ENCODE assay signal across 13 cellular contexts in the genomic region with DNA sequence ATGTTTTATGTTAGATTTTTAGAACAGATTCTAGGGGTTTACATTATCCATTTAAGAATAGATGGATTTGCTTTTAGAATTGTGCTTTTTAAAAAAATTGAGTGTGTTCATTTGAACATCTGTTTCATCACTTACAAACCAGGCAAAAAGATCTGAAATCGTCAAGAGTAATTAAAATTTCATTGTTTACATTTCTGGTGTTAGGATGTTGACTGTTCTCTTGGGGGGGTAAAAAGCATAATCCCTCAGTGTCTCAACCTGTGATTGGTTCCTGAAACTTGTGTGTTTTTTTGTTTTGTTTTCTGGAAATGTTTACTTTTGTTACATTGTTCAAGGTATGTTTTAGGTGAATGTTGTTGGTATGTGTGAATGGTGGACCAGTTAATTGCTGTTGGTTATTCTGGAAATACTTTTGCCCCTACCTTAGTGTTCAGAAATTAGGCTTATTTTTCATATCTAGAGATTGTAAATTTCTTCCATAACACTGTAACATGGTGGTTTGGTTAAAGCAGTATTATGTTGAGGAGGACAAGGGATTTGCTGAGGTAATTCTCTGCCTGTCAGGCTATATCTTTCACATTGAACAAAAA. TPM values are rescaled to one million over a fixed set of nuclear protein-coding genes. Genes with fewer than 3 reads are reported as not detected.
A peak's percentile ranks its signal among the peaks of the same experiment; 100 is the strongest.
DNase-seq lines count a peak whose midpoint lies in the region; ATAC-seq, FAIRE-seq and TF ChIP-seq lines count a peak whose summit lies in the region.
"Had no signal": no experiment of that assay in that cellular context is flagged by ENCODE, and none has a peak within 500 bp of the region (broad histone marks: within the 10 kb centered on the region; RNA-seq: fewer than 3 reads in every experiment).

No MANE protein-coding gene starts in this region.

- H4K20me1 ChIP-seq in H9 (ENCODE audit: control insufficient read depth, insufficient read depth, insufficient read length), result no peaks in the 10 kb centered on the region

- H2AK5ac ChIP-seq in H9 (ENCODE audit: insufficient read length, low read length), result no peak overlapping the region

- H3K18ac ChIP-seq in H9 (ENCODE audit: insufficient read length, low read depth, low read length), result no peak overlapping the region

- H4K5ac ChIP-seq in H9 (ENCODE audit: insufficient read length, low read depth, low read length), result no peak overlapping the region

- no peak overlapping the region for H2BK12ac ChIP-seq in H9 (ENCODE audit: insufficient read length, low read depth, low read length)

- peaks cover 82% of the 10 kb centered on the region for H3K36me3 Mint-ChIP-seq in activated T-helper 2 cell treated with anti-CD3 and anti-CD28 coated beads, Interferon-gamma antibody, Interleukin-2, Interleukin-4, amounts not matched to agents 10 μg/mL and 5 μg/mL and 100 μg/mL, durations not matched to agents 14 hours and 24 hours and 36 hours (ENCODE audit: low read depth)
- H3K36me3 Mint-ChIP-seq in H9 (ENCODE audit: insufficient read depth in 1 of 3, low read depth in 3 of 3), result peaks cover 45 to 73% (median 65%) of the 10 kb centered on the region in 3 experiments

- 11 to 13% methylated on average over 1 of the region's 1 CpG for WGBS in pancreas, 2 donors
- WGBS in H9 (ENCODE audit: extremely low coverage, insufficient read length, low lambda C conversion rate), result no CpG with 5 or more reads among the region's 1 CpG

- H3K9me3 ChIP-seq in left ventricle myocardium inferior (replicated peaks) (no peaks in the 10 kb centered on the region), kidney (ENCODE audit: control insufficient read depth in 1 of 2, low read length in 2 of 2) (no peaks in the 10 kb centered on the region), upper lobe of right lung (no peaks in the 10 kb centered on the region), uterus (no peaks in the 10 kb centered on the region), pancreas (no peaks in the 10 kb centered on the region), H9 (ENCODE audit: control insufficient read depth, low read depth, low read length) (no peaks in the 10 kb centered on the region)
- H3K9me3 ChIP-seq: SJSA1 had no signal

- peaks cover 83% of the 10 kb centered on the region for H3K4me1 ChIP-seq in left ventricle myocardium inferior
- H3K4me1 ChIP-seq in kidney (ENCODE audit: control insufficient read depth in 1 of 2, insufficient read depth in 1 of 2, low read depth in 1 of 2, low read length in 2 of 2), result peaks cover 3 to 8% of the 10 kb centered on the region in 2 donors
- peaks cover 28% of the 10 kb centered on the region for H3K4me1 ChIP-seq in upper lobe of right lung
- peaks cover 0 to 3% of the 10 kb centered on the region in 2 donors for H3K4me1 ChIP-seq in uterus
- peaks cover 0 to 32% (median 23%) of the 10 kb centered on the region in 3 donors for H3K4me1 ChIP-seq in pancreas
- H3K4me1 ChIP-seq in H9 (ENCODE audit: insufficient read depth, low read length), result peaks cover 2% of the 10 kb centered on the region; the same call in 1 of the 2 replicates

- peaks cover 2% of the 10 kb centered on the region for H3K23me2 ChIP-seq in H9 (ENCODE audit: insufficient read length, low read depth, low read length, poor library complexity, severe bottlenecking)

- H3K79me1 ChIP-seq in H9 (ENCODE audit: insufficient read depth, low read depth, low read length, poor library complexity, severe bottlenecking), result no peaks in the 10 kb centered on the region

- H3K36me3 ChIP-seq in left ventricle myocardium inferior (peaks cover 29% of the 10 kb centered on the region), kidney (ENCODE audit: control insufficient read depth in 1 of 2, insufficient read depth in 2 of 2, low read length in 2 of 2) (peaks cover 4 to 19% of the 10 kb centered on the region in 2 donors), upper lobe of right lung (peaks cover 32% of the 10 kb centered on the region), uterus (no peaks in the 10 kb centered on the region), pancreas (peaks cover 0 to 26% (median 18%) of the 10 kb centered on the region in 3 donors)

- H3K9me3 Mint-ChIP-seq in activated T-helper 2 cell treated with anti-CD3 and anti-CD28 coated beads, Interferon-gamma antibody, Interleukin-2, Interleukin-4, amounts not matched to agents 10 μg/mL and 5 μg/mL and 100 μg/mL, durations not matched to agents 14 hours and 24 hours and 36 hours, result no peaks in the 10 kb centered on the region
- H3K9me3 Mint-ChIP-seq in H9, result peaks cover 2 to 5% of the 10 kb centered on the region in 2 experiments; a peak in 4 of 5 replicates

- no peak overlapping the region for H3K14ac ChIP-seq in H9 (ENCODE audit: insufficient read depth, low read length)

- no peak overlapping the region for H2BK120ac ChIP-seq in H9 (ENCODE audit: low read depth, low read length, poor library complexity, severe bottlenecking)

- H2BK15ac ChIP-seq in H9 (ENCODE audit: low read depth, low read length), result no peak overlapping the region

- FAIRE-seq in kidney (lab: Jason Lieb, UNC), result no peak
- FAIRE-seq in pancreas (lab: Jason Lieb, UNC), result no peak
- FAIRE-seq: H1 had no signal

- no peak overlapping the region for H3K56ac ChIP-seq in H9 (ENCODE audit: insufficient read length, low read depth, low read length)

- H3K4me3 ChIP-seq in left ventricle myocardium inferior (peak overlapping the region; percentile 91), kidney (ENCODE audit: low read length in 2 of 2) (peak overlapping the region; percentile 7 to 14), upper lobe of right lung (peak overlapping the region; percentile 1), uterus (no peak overlapping the region), pancreas (no peak overlapping the region)
- H3K4me3 ChIP-seq: SJSA1 had no signal

- no peak overlapping the region for H4K8ac ChIP-seq in H9 (replicated peaks; ENCODE audit: insufficient read length, low read depth, low read length)

- no peak overlapping the region for H3K23ac ChIP-seq in H9 (ENCODE audit: insufficient read length, low read depth, low read length)

- H3K9ac ChIP-seq in kidney (ENCODE audit: low read length in 2 of 2), result no peak overlapping the region
- H3K9ac ChIP-seq in H9 (ENCODE audit: extremely low read depth, insufficient read length, low read length), result no peak overlapping the region

- peaks cover 40% of the 10 kb centered on the region for H3K79me2 ChIP-seq in H9 (ENCODE audit: insufficient read depth, low read length)

- H4K91ac ChIP-seq in H9 (ENCODE audit: insufficient read length, low read depth, low read length), result no peak overlapping the region

- ATAC-seq in left ventricle myocardium superior (no peak), upper lobe of right lung (no peak), pancreas (no peak)

- no peaks in the 10 kb centered on the region for H3K27me3 ChIP-seq in left ventricle myocardium inferior (ENCODE audit: low read depth)
- H3K27me3 ChIP-seq in upper lobe of right lung, result no peaks in the 10 kb centered on the region
- no peaks in the 10 kb centered on the region for H3K27me3 ChIP-seq in uterus
- H3K27me3 ChIP-seq in pancreas, result no peaks in the 10 kb centered on the region
- no peaks in the 10 kb centered on the region for H3K27me3 ChIP-seq in H9 (ENCODE audit: insufficient read depth, low read length)
- H3K27me3 ChIP-seq: SJSA1 had no signal

- H2BK5ac ChIP-seq in H9 (ENCODE audit: insufficient read length, low read length), result no peak overlapping the region

- peak overlapping the region; percentile 22 for H3K27ac Mint-ChIP-seq in activated T-helper 2 cell treated with anti-CD3 and anti-CD28 coated beads, Interferon-gamma antibody, Interleukin-2, Interleukin-4, amounts not matched to agents 10 μg/mL and 5 μg/mL and 100 μg/mL, durations not matched to agents 14 hours and 24 hours and 36 hours
- peak overlapping the region in 1 of 3 experiments; percentile 81; a peak in 2 of 7 replicates for H3K27ac Mint-ChIP-seq in H9

- H3T11ph ChIP-seq in H9 (ENCODE audit: low read length), result no peak overlapping the region

- intact Hi-C loops in left ventricle myocardium inferior (cut with micrococcal nuclease) (no loop called here), left ventricle myocardium superior (cut with micrococcal nuclease) (no loop called here), kidney (cut with DNase I) (no loop called here), upper lobe of right lung (cut with DNase I) (no loop called here), uterus (cut with DNase I; ENCODE audit: low total_unique reads) (no loop called here), pancreas (cut with DNase I) (no loop called here)
- intact Hi-C loops in activated T-helper 2 cell treated with anti-CD3 and anti-CD28 coated beads, Interferon-gamma antibody, Interleukin-2, Interleukin-4, amounts not matched to agents 10 μg/mL and 5 μg/mL and 100 μg/mL, durations not matched to agents 14 hours and 24 hours and 36 hours (cut with micrococcal nuclease), result loop anchor here (1.0 kb wide), 1 partner anchor 11 kb away; no protein-coding TSS in a partner anchor

- TF ChIP-seq CTCF in left ventricle myocardium inferior (IDR thresholded peaks at IDR 0.05; ENCODE audit: borderline replicate concordance), result no peak
- TF ChIP-seq CTCF in kidney (IDR thresholded peaks at IDR 0.05; ENCODE audit: borderline replicate concordance, extremely low read depth, insufficient read depth), result no peak
- TF ChIP-seq CTCF in upper lobe of right lung (IDR thresholded peaks at IDR 0.05), result no peak
- TF ChIP-seq CTCF in uterus (IDR thresholded peaks at IDR 0.05), result no peak
- no peak for TF ChIP-seq CTCF in pancreas (IDR thresholded peaks at IDR 0.05)
- TF ChIP-seq CTCF in H9 (conservative IDR thresholded peaks at IDR 0.05), result no peak

- H3K27ac ChIP-seq in left ventricle myocardium inferior (replicated peaks) (peak overlapping the region; percentile 99), kidney (ENCODE audit: low read depth in 2 of 2, low read length in 2 of 2) (peak overlapping the region in 1 of 2 donors; percentile 18), upper lobe of right lung (no peak overlapping the region), uterus (peak overlapping the region in 1 of 2 donors; percentile 99), pancreas (peak overlapping the region in 2 of 4 donors; percentile 27 to 100), H9 (ENCODE audit: insufficient read length, low read depth, low read length) (no peak overlapping the region)
- H3K27ac ChIP-seq: HL-60, SJSA1 had no signal

- H2BK20ac ChIP-seq in H9 (ENCODE audit: low read depth, low read length, poor library complexity, severe bottlenecking), result no peak overlapping the region

- H3K4me3 Mint-ChIP-seq in activated T-helper 2 cell treated with anti-CD3 and anti-CD28 coated beads, Interferon-gamma antibody, Interleukin-2, Interleukin-4, amounts not matched to agents 10 μg/mL and 5 μg/mL and 100 μg/mL, durations not matched to agents 14 hours and 24 hours and 36 hours (ENCODE audit: low read depth), result peak overlapping the region; percentile 64
- H3K4me3 Mint-ChIP-seq in H9, result peak overlapping the region in 1 of 2 experiments; percentile 28; a peak in 1 of 5 replicates

- no peak overlapping the region for H3K4ac ChIP-seq in H9 (ENCODE audit: low read depth, low read length)

- H3K27me3 Mint-ChIP-seq in activated T-helper 2 cell treated with anti-CD3 and anti-CD28 coated beads, Interferon-gamma antibody, Interleukin-2, Interleukin-4, amounts not matched to agents 10 μg/mL and 5 μg/mL and 100 μg/mL, durations not matched to agents 14 hours and 24 hours and 36 hours (ENCODE audit: low read depth), result no peaks in the 10 kb centered on the region
- H3K27me3 Mint-ChIP-seq in H9 (ENCODE audit: low read depth), result no peaks in the 10 kb centered on the region

- no peak for TF ChIP-seq POLR2A in uterus (IDR thresholded peaks at IDR 0.05)

- H3K4me1 Mint-ChIP-seq in activated T-helper 2 cell treated with anti-CD3 and anti-CD28 coated beads, Interferon-gamma antibody, Interleukin-2, Interleukin-4, amounts not matched to agents 10 μg/mL and 5 μg/mL and 100 μg/mL, durations not matched to agents 14 hours and 24 hours and 36 hours (ENCODE audit: low read depth), result peaks cover 42% of the 10 kb centered on the region
- H3K4me1 Mint-ChIP-seq in H9, result peaks cover 26 to 27% of the 10 kb centered on the region in 2 experiments

- no peak overlapping the region for H3K4me2 ChIP-seq in H9 (ENCODE audit: insufficient read depth, insufficient read length, low read length)

- no peak overlapping the region for H2AFZ ChIP-seq in H9 (ENCODE audit: low read length)

- no peak for DNase-seq in left ventricle myocardium inferior
- no peak for DNase-seq in left ventricle myocardium superior
- no peak for DNase-seq in activated T-helper 2 cell treated with anti-CD3 and anti-CD28 coated beads, Interferon-gamma antibody, Interleukin-2, Interleukin-4, amounts not matched to agents 10 μg/mL and 5 μg/mL and 100 μg/mL, durations not matched to agents 14 hours and 24 hours and 36 hours (ENCODE audit: low spot score)
- no peak for DNase-seq in kidney
- no peak for DNase-seq in upper lobe of right lung
- no peak for DNase-seq in uterus
- no peak for DNase-seq in pancreas
- DNase-seq in H9, result no peak
- DNase-seq: dermis blood vessel endothelial cell, NCI-H187 had no signal

RNA-seq across cellular contexts. Expression of a gene that starts 4.8 kb away (rescaled TPM):
- 25.8 TPM for total RNA-seq in left ventricle myocardium inferior
- total RNA-seq in left ventricle myocardium superior, result 27.7 TPM
- total RNA-seq in activated T-helper 2 cell treated with anti-CD3 and anti-CD28 coated beads, Interferon-gamma antibody, Interleukin-2, Interleukin-4, amounts not matched to agents 10 μg/mL and 5 μg/mL and 100 μg/mL, durations not matched to agents 14 hours and 24 hours and 36 hours, result 62.9 and 63.0 TPM in 2 replicates
- 61.2 TPM for total RNA-seq in kidney
- polyA plus RNA-seq in kidney (ENCODE audit: insufficient read depth, low read depth, low replicate concordance), result 19.3 TPM
- total RNA-seq in upper lobe of right lung, result 54.5 TPM
- 100 to 1,000 TPM in 3 of 4 donors, 10 to 100 TPM in 1; 80.7 to 191 (median 122) TPM for total RNA-seq in uterus
- 10 to 100 TPM; 18.4 to 34.3 (median 25.3) TPM for total RNA-seq in pancreas
- polyA plus RNA-seq in pancreas, result 10 to 100 TPM; 23.5 to 31.2 TPM
- total RNA-seq in H9 (2021), result 47.4 and 50.9 TPM in 2 replicates

RNA-seq across cellular contexts. Expression of a gene that starts 31.8 kb away (rescaled TPM):
- total RNA-seq in left ventricle myocardium inferior, result 5.2 TPM
- 4.3 TPM for total RNA-seq in left ventricle myocardium superior
- 3.7 TPM in 2 replicates for total RNA-seq in activated T-helper 2 cell treated with anti-CD3 and anti-CD28 coated beads, Interferon-gamma antibody, Interleukin-2, Interleukin-4, amounts not matched to agents 10 μg/mL and 5 μg/mL and 100 μg/mL, durations not matched to agents 14 hours and 24 hours and 36 hours
- total RNA-seq in kidney, result 22.5 TPM
- polyA plus RNA-seq in kidney (ENCODE audit: insufficient read depth, low read depth, low replicate concordance), result 12.1 TPM
- 13.0 TPM for total RNA-seq in upper lobe of right lung
- total RNA-seq in uterus, result 10 to 100 TPM in 2 of 4 donors, 1 to 10 TPM in 2; 3.3 to 21.7 (median 9.0) TPM
- 1 to 10 TPM; 4.1 to 8.1 (median 5.3) TPM for total RNA-seq in pancreas
- 1 to 10 TPM; 3.5 to 5.4 TPM for polyA plus RNA-seq in pancreas
- 4.9 and 5.1 TPM in 2 replicates for total RNA-seq in H9 (2021)

Comparison
In these comparisons a context has a peak if more than half of its experiments do, and no peak if none do; other contexts are left out.
1. H3K4me3 ChIP-seq: peak in left ventricle myocardium inferior (single experiment), kidney (2 of 2) and upper lobe of right lung (single experiment); none in uterus (0 of 2) and pancreas (0 of 4).